In genomic region chr6:43940393-43941087, GRCh38 we compare ENCODE assay signal across 1 cellular context.
TF ChIP-seq lines count a peak whose summit lies in the region.

No MANE protein-coding gene starts in this region.

TF ChIP-seq in K562, 482 proteins besides CTCF, POLR2A, EP300 and RAD21 (continued from another document):
- TF ChIP-seq ZNF143 (CRISPR knock-in tag; IDR thresholded peaks at IDR 0.05) = peak; percentile 37; the same call in 1 of the 2 replicates
- TF ChIP-seq, protein P1, sequence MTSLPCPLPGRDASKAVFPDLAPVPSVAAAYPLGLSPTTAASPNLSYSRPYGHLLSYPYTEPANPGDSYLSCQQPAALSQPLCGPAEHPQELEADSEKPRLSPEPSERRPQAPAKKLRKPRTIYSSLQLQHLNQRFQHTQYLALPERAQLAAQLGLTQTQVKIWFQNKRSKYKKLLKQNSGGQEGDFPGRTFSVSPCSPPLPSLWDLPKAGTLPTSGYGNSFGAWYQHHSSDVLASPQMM (CRISPR knock-in tag; IDR thresholded peaks at IDR 0.05) = no peak
- TF ChIP-seq BCOR (IDR thresholded peaks at IDR 0.05) = no peak
- no peak for TF ChIP-seq C11orf30 (IDR thresholded peaks at IDR 0.05; ENCODE audit: low read depth)
- no peak for TF ChIP-seq TAF9B (IDR thresholded peaks at IDR 0.05; ENCODE audit: partially characterized antibody)
TF ChIP-seq in K562: peak in this region for 2.
